ENCODE assay signal across 18 cellular contexts in genomic region chr20:32575227-32575581, GRCh38. TPM values are rescaled to one million over a fixed set of nuclear protein-coding genes. Genes with fewer than 3 reads are reported as not detected.
DNase-seq lines count a peak whose midpoint lies in the region; ATAC-seq, FAIRE-seq and TF ChIP-seq lines count a peak whose summit lies in the region.
"Had no signal": no experiment of that assay in that cellular context is flagged by ENCODE, and none has a peak within 500 bp of the region (broad histone marks: within the 10 kb centered on the region; RNA-seq: fewer than 3 reads in every experiment).

No MANE protein-coding gene starts in this region.

- no peak for FAIRE-seq in frontal cortex (lab: Jason Lieb, UNC)
- FAIRE-seq: GM19239 had no signal

- peak; percentile 47 for ATAC-seq in stimulated activated naive CD8-positive, alpha-beta T cell treated with anti-CD3 and anti-CD28 coated beads, Interleukin-15, amount 100 ng/mL, for 72 hours
- no peak for ATAC-seq in stimulated activated naive CD8-positive, alpha-beta T cell treated with anti-CD3 and anti-CD28 coated beads, Interleukin-15, Interleukin-2, amounts not matched to agents 100 U/mL and 50 U/mL, for 24 hours
- no peak for ATAC-seq in RWPE2 (ENCODE audit: low read depth)
- no peak for ATAC-seq in GM19324 (IDR thresholded peaks at IDR 0.05; ENCODE audit: low FRiP score, unreplicated experiment)

- no peak for TF ChIP-seq CTCF in RWPE2 (IDR thresholded peaks at IDR 0.05; ENCODE audit: poor library complexity, severe bottlenecking)
- TF ChIP-seq CTCF in hepatocyte (IDR thresholded peaks at IDR 0.05; ENCODE audit: poor library complexity): no peak

- no peaks in the 10 kb centered on the region for H4K20me1 ChIP-seq in hepatocyte (ENCODE audit: insufficient read depth, poor library complexity, severe bottlenecking)

- H3K4me2 ChIP-seq in hepatocyte: no peak overlapping the region

- no peak overlapping the region for H2AFZ ChIP-seq in hepatocyte
- H2AFZ ChIP-seq: PC-9 had no signal

- H3K27me3 Mint-ChIP-seq in stimulated activated naive CD8-positive, alpha-beta T cell treated with anti-CD3 and anti-CD28 coated beads, Interleukin-15, amount 100 ng/mL, for 72 hours: no peaks in the 10 kb centered on the region
- H3K27me3 Mint-ChIP-seq: CD4-positive, CD25-positive, alpha-beta regulatory T cell had no signal

- H3K4me1 ChIP-seq in RWPE2 (ENCODE audit: insufficient read depth, poor library complexity, severe bottlenecking) (no peaks in the 10 kb centered on the region), hepatocyte (ENCODE audit: insufficient read depth) (peaks cover 30% of the 10 kb centered on the region)

- H3K4me3 Mint-ChIP-seq in stimulated activated naive CD8-positive, alpha-beta T cell treated with anti-CD3 and anti-CD28 coated beads, Interleukin-15, amount 100 ng/mL, for 72 hours: no peak overlapping the region
- H3K4me3 Mint-ChIP-seq: CD4-positive, CD25-positive, alpha-beta regulatory T cell had no signal

- H3K27ac ChIP-seq in RWPE2 (ENCODE audit: poor library complexity, severe bottlenecking) (no peak overlapping the region), hepatocyte (peak overlapping the region; percentile 66)

- no peak overlapping the region for H3K27ac Mint-ChIP-seq in stimulated activated naive CD8-positive, alpha-beta T cell treated with anti-CD3 and anti-CD28 coated beads, Interleukin-15, amount 100 ng/mL, for 72 hours
- H3K27ac Mint-ChIP-seq: CD4-positive, CD25-positive, alpha-beta regulatory T cell had no signal

- no peaks in the 10 kb centered on the region for H3K9me3 Mint-ChIP-seq in stimulated activated naive CD8-positive, alpha-beta T cell treated with anti-CD3 and anti-CD28 coated beads, Interleukin-15, amount 100 ng/mL, for 72 hours
- H3K9me3 Mint-ChIP-seq: CD4-positive, CD25-positive, alpha-beta regulatory T cell had no signal

- peaks cover 75% of the 10 kb centered on the region for H3K79me2 ChIP-seq in hepatocyte

- H3K4me1 Mint-ChIP-seq in stimulated activated naive CD8-positive, alpha-beta T cell treated with anti-CD3 and anti-CD28 coated beads, Interleukin-15, amount 100 ng/mL, for 72 hours: peaks cover 49% of the 10 kb centered on the region

- DNase-seq in stimulated activated naive CD8-positive, alpha-beta T cell treated with anti-CD3 and anti-CD28 coated beads, Interleukin-15, amount 100 ng/mL, for 72 hours: no peak
- DNase-seq in stimulated activated naive CD8-positive, alpha-beta T cell treated with anti-CD3 and anti-CD28 coated beads, Interleukin-15, Interleukin-2, amounts not matched to agents 100 U/mL and 50 U/mL, for 24 hours: no peak
- DNase-seq in RWPE2 (ENCODE audit: low spot score) (peak; percentile 72), hepatocyte (ENCODE audit: low spot score) (no peak), 8988T (no peak), frontal cortex (ENCODE audit: low spot score in 2 of 2) (no peak), DMS114 treated with DMSO at 0.1 percent for 48 hours (lab: John Stamatoyannopoulos, UW; ENCODE audit: unreplicated experiment) (no peak)
- DNase-seq: AML-193, Karpas-422, MM.1S, NCI-H1092 treated with DMSO at 0.1 percent for 48 hours, NCI-H1694, NCI-H510A treated with DMSO at 0.1 percent for 48 hours, NCI-H82, PC-9 had no signal

- H3K9me3 ChIP-seq in RWPE2 (ENCODE audit: severe bottlenecking) (no peaks in the 10 kb centered on the region), hepatocyte (ENCODE audit: low read depth) (no peaks in the 10 kb centered on the region)

- H3K27me3 ChIP-seq in RWPE2 (ENCODE audit: insufficient read depth, poor library complexity, severe bottlenecking): no peaks in the 10 kb centered on the region
- no peaks in the 10 kb centered on the region for H3K27me3 ChIP-seq in hepatocyte

- H3K9me2 ChIP-seq in hepatocyte (replicated peaks; ENCODE audit: insufficient read depth): no peaks in the 10 kb centered on the region

- no peaks in the 10 kb centered on the region for H3K36me3 ChIP-seq in RWPE2 (ENCODE audit: low read depth)
- H3K36me3 ChIP-seq in hepatocyte (replicated peaks; ENCODE audit: insufficient read depth, low read depth): no peaks in the 10 kb centered on the region

- 83% methylated on average over 9 of the region's 9 CpGs for WGBS in hepatocyte (ENCODE audit: low lambda C conversion rate, missing lambda C conversion rate)

- no peak overlapping the region for H3K4me3 ChIP-seq in RWPE2 (ENCODE audit: severe bottlenecking)
- H3K4me3 ChIP-seq in hepatocyte: no peak overlapping the region
- H3K4me3 ChIP-seq: PC-9 had no signal

RNA-seq across cellular contexts. Expression of gene NOL4L, which starts 9.9 kb away (rescaled TPM):
- total RNA-seq in hepatocyte: 34.3 and 35.6 TPM in 2 replicates
- 42.9 and 44.2 TPM in 2 replicates for polyA plus RNA-seq in hepatocyte
- 13.0 TPM for total RNA-seq in frontal cortex
